1 cellular context compared by ENCODE assay signal in the genomic region with DNA sequence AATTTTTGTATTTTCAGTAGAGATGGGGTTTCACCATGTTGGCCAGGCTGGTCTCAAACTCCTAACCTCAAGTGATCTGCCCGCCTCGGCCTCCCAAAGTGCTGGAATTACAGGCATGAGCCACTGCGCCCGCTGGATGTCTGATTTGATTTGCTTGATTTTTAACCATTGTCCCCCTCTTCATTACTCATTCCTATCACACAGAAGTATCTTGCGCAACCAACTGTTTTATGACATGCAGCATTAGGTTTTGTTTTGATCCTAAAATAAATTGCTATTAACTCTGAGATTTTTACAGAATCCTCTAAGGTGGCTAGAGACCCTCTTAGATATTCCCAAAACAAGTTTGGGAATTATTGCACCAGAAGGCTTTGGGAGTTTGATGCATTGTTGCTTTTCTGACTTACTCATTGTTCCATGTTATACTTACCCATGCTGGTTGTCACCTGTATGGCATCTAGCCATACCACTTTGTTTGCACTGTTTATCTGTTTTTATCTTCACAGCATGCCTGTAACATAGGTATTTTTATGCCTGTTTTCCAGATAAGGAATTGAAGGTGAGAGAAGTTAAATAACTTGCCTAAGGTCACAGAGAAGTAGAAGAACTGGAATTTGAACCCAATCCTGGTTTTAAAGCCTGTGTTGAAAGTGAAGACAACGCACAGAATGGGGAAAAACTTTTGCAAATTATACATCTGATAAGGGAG.
TF ChIP-seq lines count a peak whose summit lies in the region.

No MANE protein-coding gene starts in this region.

TF ChIP-seq in HepG2, 621 proteins besides CTCF, POLR2A, EP300 and RAD21:
- TF ChIP-seq CEBPB (IDR thresholded peaks at IDR 0.05; ENCODE audit: borderline replicate concordance, low read depth, low read length) = peak; percentile 79
- TF ChIP-seq, protein P1, sequence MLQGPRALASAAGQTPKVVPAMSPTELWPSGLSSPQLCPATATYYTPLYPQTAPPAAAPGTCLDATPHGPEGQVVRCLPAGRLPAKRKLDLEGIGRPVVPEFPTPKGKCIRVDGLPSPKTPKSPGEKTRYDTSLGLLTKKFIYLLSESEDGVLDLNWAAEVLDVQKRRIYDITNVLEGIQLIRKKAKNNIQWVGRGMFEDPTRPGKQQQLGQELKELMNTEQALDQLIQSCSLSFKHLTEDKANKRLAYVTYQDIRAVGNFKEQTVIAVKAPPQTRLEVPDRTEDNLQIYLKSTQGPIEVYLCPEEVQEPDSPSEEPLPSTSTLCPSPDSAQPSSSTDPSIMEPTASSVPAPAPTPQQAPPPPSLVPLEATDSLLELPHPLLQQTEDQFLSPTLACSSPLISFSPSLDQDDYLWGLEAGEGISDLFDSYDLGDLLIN (CRISPR knock-in tag; IDR thresholded peaks at IDR 0.05; ENCODE audit: borderline replicate concordance) = no peak
